ENCODE assay signal across 23 cellular contexts in the genomic region with DNA sequence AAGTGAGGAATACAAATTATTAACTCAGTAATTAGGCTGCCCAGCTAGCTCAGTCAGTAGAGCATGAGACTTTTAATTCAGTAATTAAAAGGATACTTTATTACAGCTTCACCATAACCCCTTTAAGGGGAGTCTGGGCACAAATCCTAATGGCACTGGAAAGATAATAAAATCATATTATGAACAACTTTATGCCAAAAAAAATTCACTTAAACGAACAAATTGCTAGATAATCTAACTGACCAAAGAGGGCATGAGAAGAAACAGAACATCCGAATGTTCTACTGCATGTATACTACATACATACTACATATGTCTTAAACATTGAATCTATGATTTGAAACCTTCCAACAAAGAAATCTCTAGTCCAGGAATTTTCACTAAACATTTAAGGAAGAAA.
"Had no signal": no experiment of that assay in that cellular context is flagged by ENCODE, and none has a peak within 500 bp of the region (broad histone marks: within the 10 kb centered on the region; RNA-seq: fewer than 3 reads in every experiment).

No MANE protein-coding gene starts in this region.

- H3K4me3 ChIP-seq: colonic mucosa, coronary artery, dorsolateral prefrontal cortex, esophagus muscularis mucosa, esophagus squamous epithelium, gastrocnemius medialis, gastroesophageal sphincter, heart left ventricle, heart right ventricle had no signal

- H3K27ac ChIP-seq: colonic mucosa, coronary artery, dorsolateral prefrontal cortex, epithelial cell of prostate, esophagus muscularis mucosa, esophagus squamous epithelium, foreskin keratinocyte, gastrocnemius medialis, gastroesophageal sphincter, heart left ventricle, heart right ventricle had no signal

- H3K36me3 ChIP-seq: colonic mucosa, esophagus muscularis mucosa, esophagus squamous epithelium, gastrocnemius medialis, gastroesophageal sphincter, heart left ventricle, heart right ventricle had no signal

- H3K27me3 ChIP-seq: colonic mucosa, dorsolateral prefrontal cortex, esophagus muscularis mucosa, esophagus squamous epithelium, gastrocnemius medialis, gastroesophageal sphincter, heart left ventricle, heart right ventricle had no signal

- H3K4me1 ChIP-seq: colonic mucosa, esophagus muscularis mucosa, esophagus squamous epithelium, foreskin keratinocyte, gastrocnemius medialis, gastroesophageal sphincter, heart left ventricle, heart right ventricle had no signal

- H3K9me3 ChIP-seq: colonic mucosa, esophagus muscularis mucosa, esophagus squamous epithelium, gastrocnemius medialis had no signal

- ATAC-seq: effector memory CD8-positive, alpha-beta T cell; esophagus mucosa; foreskin keratinocyte; gastrocnemius medialis; gastroesophageal sphincter; heart left ventricle; heart right ventricle had no signal

- DNase-seq: colonic mucosa; cortex of kidney; dermis blood vessel endothelial cell; dorsolateral prefrontal cortex; effector CD4-positive, alpha-beta T cell; effector CD8-positive, alpha-beta T cell; effector memory CD4-positive, alpha-beta T cell; effector memory CD8-positive, alpha-beta T cell; endodermal cell; erythroblast; esophagus squamous epithelium; foreskin fibroblast; foreskin keratinocyte; foreskin melanocyte; gastrocnemius medialis; glutamatergic neuron; heart left ventricle; heart right ventricle had no signal
